1 cellular context compared by ENCODE assay signal in the genomic region with DNA sequence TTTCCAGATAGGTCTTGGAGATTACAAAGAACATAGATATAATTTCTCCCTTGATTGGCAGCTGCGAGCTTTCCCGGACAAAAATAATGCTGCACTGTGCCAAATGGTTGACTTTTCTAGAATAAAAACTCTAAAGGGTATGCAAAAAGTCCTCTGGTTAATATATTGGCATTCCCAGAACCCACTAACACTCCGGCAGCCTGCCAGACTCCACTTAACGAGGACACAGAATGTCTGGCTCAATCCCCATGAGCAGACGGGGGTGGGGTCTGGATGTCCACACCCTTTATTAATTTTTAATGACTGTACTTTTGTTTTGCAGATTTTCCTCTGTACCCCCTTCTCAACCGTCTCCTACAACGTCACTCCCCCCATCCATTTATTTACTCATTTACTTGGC.
A peak's percentile ranks its signal among the peaks of the same experiment; 100 is the strongest.
TF ChIP-seq lines count a peak whose summit lies in the region.

No MANE protein-coding gene starts in this region.

TF ChIP-seq in HEK293, 187 proteins besides CTCF, POLR2A, EP300 and RAD21 (continued from another document):
- TF ChIP-seq HOXC10 (CRISPR knock-in tag; IDR thresholded peaks at IDR 0.05): no peak
- no peak for TF ChIP-seq ZNF624 (tag by site-specific recombination; IDR thresholded peaks at IDR 0.05)
- TF ChIP-seq ZNF658 (tag by site-specific recombination; IDR thresholded peaks at IDR 0.05): no peak
- TF ChIP-seq, protein P1, sequence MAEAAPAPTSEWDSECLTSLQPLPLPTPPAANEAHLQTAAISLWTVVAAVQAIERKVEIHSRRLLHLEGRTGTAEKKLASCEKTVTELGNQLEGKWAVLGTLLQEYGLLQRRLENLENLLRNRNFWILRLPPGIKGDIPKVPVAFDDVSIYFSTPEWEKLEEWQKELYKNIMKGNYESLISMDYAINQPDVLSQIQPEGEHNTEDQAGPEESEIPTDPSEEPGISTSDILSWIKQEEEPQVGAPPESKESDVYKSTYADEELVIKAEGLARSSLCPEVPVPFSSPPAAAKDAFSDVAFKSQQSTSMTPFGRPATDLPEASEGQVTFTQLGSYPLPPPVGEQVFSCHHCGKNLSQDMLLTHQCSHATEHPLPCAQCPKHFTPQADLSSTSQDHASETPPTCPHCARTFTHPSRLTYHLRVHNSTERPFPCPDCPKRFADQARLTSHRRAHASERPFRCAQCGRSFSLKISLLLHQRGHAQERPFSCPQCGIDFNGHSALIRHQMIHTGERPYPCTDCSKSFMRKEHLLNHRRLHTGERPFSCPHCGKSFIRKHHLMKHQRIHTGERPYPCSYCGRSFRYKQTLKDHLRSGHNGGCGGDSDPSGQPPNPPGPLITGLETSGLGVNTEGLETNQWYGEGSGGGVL (tag by site-specific recombination; IDR thresholded peaks at IDR 0.05): 0 out of 2 replicates have a peak, but pooled peaks have one; percentile 13
- no peak for TF ChIP-seq BCL11B (tag by site-specific recombination; IDR thresholded peaks at IDR 0.05; ENCODE audit: low read depth)
- no peak for TF ChIP-seq ZNF623 (tag by site-specific recombination; IDR thresholded peaks at IDR 0.05)
- peak; percentile 37; the same call in 1 of the 2 replicates for TF ChIP-seq KLF9 (tag by site-specific recombination; IDR thresholded peaks at IDR 0.05; ENCODE audit: low read depth)
- TF ChIP-seq ZBTB11 (tag by site-specific recombination; conservative IDR thresholded peaks at IDR 0.05; ENCODE audit: low read depth): no peak
- TF ChIP-seq KLF16 (tag by site-specific recombination; IDR thresholded peaks at IDR 0.05): no peak
- TF ChIP-seq ZSCAN18 (tag by site-specific recombination; IDR thresholded peaks at IDR 0.05): no peak
